10 cellular contexts compared by ENCODE assay signal in genomic region chr5:122156724-122157325, GRCh38. TPM values are rescaled to one million over a fixed set of nuclear protein-coding genes. Genes with fewer than 3 reads are reported as not detected.
DNase-seq lines count a peak whose midpoint lies in the region; ATAC-seq, FAIRE-seq and TF ChIP-seq lines count a peak whose summit lies in the region.
"Had no signal": no experiment of that assay in that cellular context is flagged by ENCODE, and none has a peak within 500 bp of the region (broad histone marks: within the 10 kb centered on the region; RNA-seq: fewer than 3 reads in every experiment).

No MANE protein-coding gene starts in this region.

- in situ Hi-C loops in HepG2 (cut with HindIII; ENCODE audit: extremely low pct_ligation_motif_present, low pct_unique_long_range_greater_than_20kb): no loop called here

- WGBS in HepG2 (ENCODE audit: low lambda C conversion rate): 0% methylated on average over 1 of the region's 1 CpG

- H4K20me1 ChIP-seq in HepG2 (ENCODE audit: insufficient read depth, low read length): no peaks in the 10 kb centered on the region; the same call in 1 of the 2 replicates

- no peaks in the 10 kb centered on the region for H3K36me3 ChIP-seq in adipocyte (ENCODE audit: control insufficient read depth, insufficient read depth, low read length, severe bottlenecking)
- no peaks in the 10 kb centered on the region for H3K36me3 ChIP-seq in HepG2 (replicated peaks in 1 of 2; ENCODE audit: control insufficient read depth in 1 of 2, insufficient read depth in 2 of 2, low read length in 2 of 2)

- no peak overlapping the region for H2AFZ ChIP-seq in HepG2 (ENCODE audit: low read length)

- H3K27me3 ChIP-seq in adipocyte (replicated peaks; ENCODE audit: control insufficient read depth, insufficient read depth, low read length): no peaks in the 10 kb centered on the region
- no peaks in the 10 kb centered on the region; a peak in 1 of 5 replicates for H3K27me3 ChIP-seq in HepG2 (ENCODE audit: control insufficient read depth in 1 of 2, insufficient read depth in 2 of 2, low read length in 2 of 2)

- DNase-seq in DMS 273 (lab: John Stamatoyannopoulos, UW; ENCODE audit: unreplicated experiment) (peak; percentile 82), HTR-8/SVneo (ENCODE audit: insufficient read length, low spot score) (peak; percentile 23), adipocyte (ENCODE audit: low read depth) (peak; percentile 87), HepG2 (ENCODE audit: low spot score) (peak; percentile 11), MV-4-11 (lab: John Stamatoyannopoulos, UW) (no peak), germinal center (ENCODE audit: low spot score) (no peak), NCI-H2029 (lab: John Stamatoyannopoulos, UW) (no peak)
- DNase-seq in activated CD4-positive, alpha-beta T cell treated with anti-CD3 and anti-CD28 coated beads for 4 hours: no peak
- DNase-seq: activated naive CD8-positive, alpha-beta T cell treated with anti-CD3 and anti-CD28 coated beads, Interleukin-2, amount 10 ng/mL, durations not matched to agents 7 days and 5 days had no signal

- BruUV-seq in HepG2 (replicated peaks; lab: Mats Ljungman, UMichigan): no TSS peak

- peak; percentile 44; the same call in 1 of the 3 replicates for ATAC-seq in HepG2

- no peak for TF ChIP-seq RAD21 in HepG2 (CRISPR knock-in tag; IDR thresholded peaks at IDR 0.05)

- H3K9me3 ChIP-seq in adipocyte (ENCODE audit: control insufficient read depth, low read length) (no peaks in the 10 kb centered on the region), HepG2 (ENCODE audit: low read length) (no peaks in the 10 kb centered on the region)

- H3K9ac ChIP-seq in adipocyte (ENCODE audit: low read length): no peak overlapping the region
- H3K9ac ChIP-seq in HepG2 (ENCODE audit: insufficient read depth, low read depth, low read length): no peak overlapping the region

- H3K79me2 ChIP-seq in HepG2 (ENCODE audit: insufficient read depth, low read length): no peaks in the 10 kb centered on the region

- intact Hi-C loops in HepG2 (cut with micrococcal nuclease; ENCODE audit: unreplicated experiment): loop anchor here (5.0 kb wide), 1 partner anchor 190 kb away; no protein-coding TSS in a partner anchor

- H3K4me3 ChIP-seq in adipocyte (ENCODE audit: low read length): no peak overlapping the region
- H3K4me3 ChIP-seq in HepG2 (replicated peaks in 1 of 3; ENCODE audit: insufficient read depth in 1 of 3, low read depth in 2 of 3, low read length in 3 of 3): no peak overlapping the region
- H3K4me3 ChIP-seq: skin epidermis had no signal

- no peak for TF ChIP-seq POLR2A in HepG2 (IDR thresholded peaks at IDR 0.05; ENCODE audit: insufficient read depth in 1 of 2, low read depth in 2 of 2, low read length in 2 of 2)

- peak; percentile 35; the same call in 1 of the 2 replicates for TF ChIP-seq CTCF in HepG2 (CRISPR knock-in tag; IDR thresholded peaks at IDR 0.05)

- H3K4me2 ChIP-seq in HepG2 (ENCODE audit: low read depth, low read length): no peak overlapping the region

- H3K4me1 ChIP-seq in adipocyte (ENCODE audit: control insufficient read depth, insufficient read depth, low read length) (peaks cover 48% of the 10 kb centered on the region), HepG2 (ENCODE audit: insufficient read depth, low read length) (no peaks in the 10 kb centered on the region)

- CTCF ChIA-PET in HepG2 (lab: Yijun Ruan, JAX; ENCODE audit: low intra/inter-chr PET ratio, low total read pairs): interaction anchor here (0.8 kb wide), 1 partner anchor 64 kb away, joined by 3 read pairs; no protein-coding TSS in a partner anchor

- no peak overlapping the region for H3K27ac ChIP-seq in HepG2 (ENCODE audit: extremely low read length, insufficient read depth, low read length)
- H3K27ac ChIP-seq: skin epidermis had no signal

- POLR2A ChIA-PET in HepG2 (lab: Yijun Ruan, JAX): no interaction called here

- TF ChIP-seq EP300 in HepG2 (IDR thresholded peaks at IDR 0.05; ENCODE audit: low read depth in 2 of 2, low read length in 2 of 2) (no peak), HepG2 (CRISPR knock-in tag; IDR thresholded peaks at IDR 0.05; ENCODE audit: borderline replicate concordance) (no peak)

- FAIRE-seq in HTR-8/SVneo (lab: Jason Lieb, UNC) (no peak), HepG2 (lab: Jason Lieb, UNC) (no peak)

TF ChIP-seq in HepG2, 621 proteins besides CTCF, POLR2A, EP300 and RAD21:
- TF ChIP-seq ELF3 (CRISPR knock-in tag; IDR thresholded peaks at IDR 0.05) (no peak), TCF12 (IDR thresholded peaks at IDR 0.05) (no peak), TCF12 (CRISPR knock-in tag; IDR thresholded peaks at IDR 0.05) (no peak), ZNF143 (CRISPR knock-in tag; IDR thresholded peaks at IDR 0.05) (no peak), ZNF354B (CRISPR knock-in tag; IDR thresholded peaks at IDR 0.05) (no peak), PHB2 (IDR thresholded peaks at IDR 0.05; ENCODE audit: partially characterized antibody) (no peak), DNMT1 (CRISPR knock-in tag; IDR thresholded peaks at IDR 0.05) (no peak)
- TF ChIP-seq, protein P1, sequence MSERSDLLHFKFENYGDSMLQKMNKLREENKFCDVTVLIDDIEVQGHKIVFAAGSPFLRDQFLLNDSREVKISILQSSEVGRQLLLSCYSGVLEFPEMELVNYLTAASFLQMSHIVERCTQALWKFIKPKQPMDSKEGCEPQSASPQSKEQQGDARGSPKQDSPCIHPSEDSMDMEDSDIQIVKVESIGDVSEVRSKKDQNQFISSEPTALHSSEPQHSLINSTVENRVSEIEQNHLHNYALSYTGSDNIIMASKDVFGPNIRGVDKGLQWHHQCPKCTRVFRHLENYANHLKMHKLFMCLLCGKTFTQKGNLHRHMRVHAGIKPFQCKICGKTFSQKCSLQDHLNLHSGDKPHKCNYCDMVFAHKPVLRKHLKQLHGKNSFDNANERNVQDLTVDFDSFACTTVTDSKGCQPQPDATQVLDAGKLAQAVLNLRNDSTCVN (CRISPR knock-in tag; IDR thresholded peaks at IDR 0.05; ENCODE audit: borderline replicate concordance): no peak
- TF ChIP-seq, protein P2, sequence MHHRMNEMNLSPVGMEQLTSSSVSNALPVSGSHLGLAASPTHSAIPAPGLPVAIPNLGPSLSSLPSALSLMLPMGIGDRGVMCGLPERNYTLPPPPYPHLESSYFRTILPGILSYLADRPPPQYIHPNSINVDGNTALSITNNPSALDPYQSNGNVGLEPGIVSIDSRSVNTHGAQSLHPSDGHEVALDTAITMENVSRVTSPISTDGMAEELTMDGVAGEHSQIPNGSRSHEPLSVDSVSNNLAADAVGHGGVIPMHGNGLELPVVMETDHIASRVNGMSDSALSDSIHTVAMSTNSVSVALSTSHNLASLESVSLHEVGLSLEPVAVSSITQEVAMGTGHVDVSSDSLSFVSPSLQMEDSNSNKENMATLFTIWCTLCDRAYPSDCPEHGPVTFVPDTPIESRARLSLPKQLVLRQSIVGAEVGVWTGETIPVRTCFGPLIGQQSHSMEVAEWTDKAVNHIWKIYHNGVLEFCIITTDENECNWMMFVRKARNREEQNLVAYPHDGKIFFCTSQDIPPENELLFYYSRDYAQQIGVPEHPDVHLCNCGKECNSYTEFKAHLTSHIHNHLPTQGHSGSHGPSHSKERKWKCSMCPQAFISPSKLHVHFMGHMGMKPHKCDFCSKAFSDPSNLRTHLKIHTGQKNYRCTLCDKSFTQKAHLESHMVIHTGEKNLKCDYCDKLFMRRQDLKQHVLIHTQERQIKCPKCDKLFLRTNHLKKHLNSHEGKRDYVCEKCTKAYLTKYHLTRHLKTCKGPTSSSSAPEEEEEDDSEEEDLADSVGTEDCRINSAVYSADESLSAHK (CRISPR knock-in tag; IDR thresholded peaks at IDR 0.05; ENCODE audit: borderline replicate concordance): no peak

RNA-seq across cellular contexts. Expression of gene ZNF474, which starts 27.5 kb away (rescaled TPM):
- total RNA-seq in HepG2 (2016; rRNA removed; fragmentation: Illumina TruSeq; extraction: Trizol): 0.07 TPM in 1 of 2 replicates, not detected in the other
- total RNA-seq in HepG2 (2016; cell fraction: cytosol; rRNA removed; fragmentation: Illumina TruSeq; extraction: Trizol; ENCODE audit: low read depth): not detected in 2 replicates
- total RNA-seq in HepG2 (2016; cell fraction: insoluble cytoplasmic fraction; rRNA removed; fragmentation: Illumina TruSeq; extraction: Trizol): 0.13 TPM in 1 of 2 replicates, not detected in the other
- total RNA-seq in HepG2 (2016; cell fraction: membrane; rRNA removed; fragmentation: Illumina TruSeq; extraction: Trizol): 0.10 and 0.25 TPM in 2 replicates
- 0.25 and 0.38 TPM in 2 replicates for total RNA-seq in HepG2 (2016; cell fraction: nucleus; rRNA removed; fragmentation: Illumina TruSeq; extraction: Trizol)
- not detected in 2 replicates for polyA plus RNA-seq in HepG2 (2011; rRNA removed)
- 0.04 TPM in 1 of 2 replicates, not detected in the other for polyA plus RNA-seq in HepG2 (2011; cell fraction: cytosol; rRNA removed)
- 0.10 TPM in 2 replicates for polyA plus RNA-seq in HepG2 (2011; cell fraction: nucleus; rRNA removed)
- 0.11 TPM in 1 of 2 replicates, not detected in the other for polyA plus RNA-seq in HepG2 (2012)
- not detected in 2 replicates for polyA plus RNA-seq in HepG2 (2016; cell fraction: cytosol; fragmentation: Illumina TruSeq; extraction: Trizol; ENCODE audit: low read depth)
- not detected in 2 replicates for polyA plus RNA-seq in HepG2 (2016; cell fraction: insoluble cytoplasmic fraction; fragmentation: Illumina TruSeq; extraction: Trizol; ENCODE audit: low read depth)
- polyA plus RNA-seq in HepG2 (2016; cell fraction: membrane; fragmentation: Illumina TruSeq; extraction: Trizol; ENCODE audit: low read depth): not detected in 2 replicates
- not detected in 2 replicates for polyA plus RNA-seq in HepG2 (2016; cell fraction: nucleus; fragmentation: Illumina TruSeq; extraction: Trizol; ENCODE audit: insufficient read depth, low read depth)
- polyA minus RNA-seq in HepG2 (2011; rRNA and poly(A)+ RNA removed; ENCODE audit: low replicate concordance): 0.12 TPM in 1 of 2 replicates, not detected in the other
- polyA minus RNA-seq in HepG2 (2011; cell fraction: cytosol; rRNA and poly(A)+ RNA removed): not detected in 2 replicates
- polyA minus RNA-seq in HepG2 (2011; cell fraction: nucleus; rRNA and poly(A)+ RNA removed): 0.26 and 0.37 TPM in 2 replicates

Comparison
In these comparisons a context has a peak if more than half of its experiments do, and no peak if none do; other contexts are left out.
1. DNase-seq: peak in DMS 273 (single experiment), HTR-8/SVneo (single experiment), adipocyte (single experiment) and HepG2 (single experiment); none in activated CD4-positive, alpha-beta T cell treated with anti-CD3 and anti-CD28 coated beads for 4 hours (0 of 2), MV-4-11 (single experiment), germinal center (single experiment) and NCI-H2029 (single experiment).